In the genomic region with DNA sequence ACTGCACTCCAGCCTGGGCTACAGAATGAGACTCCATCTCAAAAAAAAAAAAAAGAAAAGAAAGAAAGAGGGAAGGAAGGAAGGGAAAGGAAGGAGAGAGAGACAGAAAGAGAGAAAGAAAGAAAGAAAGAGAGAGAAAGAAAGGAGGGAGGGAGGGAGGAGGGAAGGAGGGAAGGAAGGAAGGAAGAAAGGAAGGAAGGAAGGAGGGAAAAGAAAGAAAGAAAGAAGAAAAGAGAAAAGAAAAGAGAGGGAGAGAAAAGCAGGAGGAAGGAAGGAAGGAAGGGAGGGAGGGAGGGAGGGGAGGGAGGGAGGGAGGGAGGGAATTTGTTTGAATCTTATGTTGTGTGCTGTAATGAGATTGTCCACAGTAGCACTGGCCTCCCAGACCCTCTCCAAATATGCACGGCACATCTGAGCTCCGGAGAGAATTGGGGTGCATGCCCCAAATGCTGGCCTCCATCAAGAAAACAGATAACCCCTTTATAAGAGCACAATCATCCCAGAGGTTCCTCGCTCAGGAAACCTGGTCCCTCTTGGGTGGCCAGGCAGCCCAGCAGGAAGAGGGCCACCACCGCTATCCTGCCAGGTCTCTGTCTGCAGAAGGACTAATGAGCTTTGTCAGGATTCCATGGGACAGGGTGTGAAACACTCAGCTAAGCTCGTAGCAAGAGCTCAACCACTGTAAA, we compare ENCODE assay signal across 10 cellular contexts. TPM values are rescaled to one million over a fixed set of nuclear protein-coding genes. Genes with fewer than 3 reads are reported as not detected.
DNase-seq lines count a peak whose midpoint lies in the region; ATAC-seq lines count a peak whose summit lies in the region.
"Had no signal": no experiment of that assay in that cellular context is flagged by ENCODE, and none has a peak within 500 bp of the region (broad histone marks: within the 10 kb centered on the region; RNA-seq: fewer than 3 reads in every experiment).

No MANE protein-coding gene starts in this region.

- peak overlapping the region; percentile 78 for H3K27ac ChIP-seq in epithelial cell of prostate
- H3K27ac ChIP-seq: tibial artery had no signal

- DNase-seq in activated T-cell treated with anti-CD3 and anti-CD28 coated beads, Interleukin-2, amount 50 U/mL, for 72 hours = no peak
- no peak for DNase-seq in activated T-cell treated with anti-CD3 and anti-CD28 coated beads, Interleukin-2, amount 50 U/mL, for 48 hours
- DNase-seq in T-helper 17 cell (no peak), epithelial cell of prostate (ENCODE audit: low read depth, low spot score) (no peak), NCI-H446 treated with DMSO at 0.1 percent for 48 hours (lab: John Stamatoyannopoulos, UW) (no peak), ecto neural progenitor cell (ENCODE audit: low spot score) (no peak)
- DNase-seq in stimulated activated naive CD8-positive, alpha-beta T cell treated with anti-CD3 and anti-CD28 coated beads, Interleukin-15, amount 100 ng/mL, for 72 hours = no peak
- DNase-seq: tibial artery had no signal

- ATAC-seq in activated T-cell treated with anti-CD3 and anti-CD28 coated beads, Interleukin-2, amount 50 U/mL, for 72 hours (replicated peaks in 1 of 2) = no peak
- ATAC-seq in T-helper 17 cell = no peak
- no peak for ATAC-seq in stimulated activated naive CD8-positive, alpha-beta T cell treated with anti-CD3 and anti-CD28 coated beads, Interleukin-15, amount 100 ng/mL, for 72 hours
- ATAC-seq in GM18868 (IDR thresholded peaks at IDR 0.05; ENCODE audit: unreplicated experiment) = no peak

- H3K36me3 Mint-ChIP-seq in activated T-cell treated with anti-CD3 and anti-CD28 coated beads, Interleukin-2, amount 50 U/mL, for 72 hours (ENCODE audit: insufficient read depth in 2 of 2) = peaks cover 5 to 6% of the 10 kb centered on the region in 2 donors
- no peaks in the 10 kb centered on the region for H3K36me3 Mint-ChIP-seq in T-helper 17 cell (ENCODE audit: low read depth)

- no peaks in the 10 kb centered on the region for H3K27me3 Mint-ChIP-seq in activated T-cell treated with anti-CD3 and anti-CD28 coated beads, Interleukin-2, amount 50 U/mL, for 72 hours (ENCODE audit: low read depth)
- no peaks in the 10 kb centered on the region for H3K27me3 Mint-ChIP-seq in T-helper 17 cell
- H3K27me3 Mint-ChIP-seq in stimulated activated naive CD8-positive, alpha-beta T cell treated with anti-CD3 and anti-CD28 coated beads, Interleukin-15, amount 100 ng/mL, for 72 hours = no peaks in the 10 kb centered on the region

- peaks cover 65% of the 10 kb centered on the region for H3K4me1 Mint-ChIP-seq in activated T-cell treated with anti-CD3 and anti-CD28 coated beads, Interleukin-2, amount 50 U/mL, for 72 hours (ENCODE audit: low read depth)
- H3K4me1 Mint-ChIP-seq in T-helper 17 cell = peaks cover 31% of the 10 kb centered on the region
- peaks cover 76% of the 10 kb centered on the region for H3K4me1 Mint-ChIP-seq in stimulated activated naive CD8-positive, alpha-beta T cell treated with anti-CD3 and anti-CD28 coated beads, Interleukin-15, amount 100 ng/mL, for 72 hours

- H3K27ac Mint-ChIP-seq in activated T-cell treated with anti-CD3 and anti-CD28 coated beads, Interleukin-2, amount 50 U/mL, for 72 hours = peak overlapping the region; percentile 99
- peak overlapping the region; percentile 99 for H3K27ac Mint-ChIP-seq in T-helper 17 cell
- H3K27ac Mint-ChIP-seq in stimulated activated naive CD8-positive, alpha-beta T cell treated with anti-CD3 and anti-CD28 coated beads, Interleukin-15, amount 100 ng/mL, for 72 hours = peak overlapping the region; percentile 94 to 95

- peaks cover 3 to 4% of the 10 kb centered on the region in 2 donors for H3K9me3 Mint-ChIP-seq in activated T-cell treated with anti-CD3 and anti-CD28 coated beads, Interleukin-2, amount 50 U/mL, for 72 hours
- peaks cover 7 to 9% of the 10 kb centered on the region in 2 donors for H3K9me3 Mint-ChIP-seq in stimulated activated naive CD8-positive, alpha-beta T cell treated with anti-CD3 and anti-CD28 coated beads, Interleukin-15, amount 100 ng/mL, for 72 hours

- no peaks in the 10 kb centered on the region for H3K9me3 ChIP-seq in T-helper 17 cell (ENCODE audit: control insufficient read depth, low read length, poor library complexity, severe bottlenecking)
- H3K9me3 ChIP-seq: tibial artery had no signal

- peak overlapping the region; percentile 74 to 89 for H3K4me3 Mint-ChIP-seq in activated T-cell treated with anti-CD3 and anti-CD28 coated beads, Interleukin-2, amount 50 U/mL, for 72 hours
- H3K4me3 Mint-ChIP-seq in T-helper 17 cell = peak overlapping the region; percentile 90
- H3K4me3 Mint-ChIP-seq in stimulated activated naive CD8-positive, alpha-beta T cell treated with anti-CD3 and anti-CD28 coated beads, Interleukin-15, amount 100 ng/mL, for 72 hours = peak overlapping the region; percentile 79 to 83

RNA-seq across cellular contexts. Expression of a gene that starts 8.8 kb away (rescaled TPM):
- 1,000 to 10,000 TPM; 2,404 to 2,458 TPM for total RNA-seq in activated T-cell treated with anti-CD3 and anti-CD28 coated beads, Interleukin-2, amount 50 U/mL, for 72 hours
- total RNA-seq in T-helper 17 cell = 1,000 to 10,000 TPM; 2,426 to 2,697 TPM

RNA-seq across cellular contexts. Expression of a gene that starts 32.2 kb away (rescaled TPM):
- total RNA-seq in activated T-cell treated with anti-CD3 and anti-CD28 coated beads, Interleukin-2, amount 50 U/mL, for 72 hours = not detected
- total RNA-seq in T-helper 17 cell = not detected
- total RNA-seq: smooth muscle cell had no signal

RNA-seq across cellular contexts. Expression of a gene that starts 54.6 kb away (rescaled TPM):
- under 1 TPM; 0.17 to 0.21 TPM for total RNA-seq in activated T-cell treated with anti-CD3 and anti-CD28 coated beads, Interleukin-2, amount 50 U/mL, for 72 hours
- 1 to 10 TPM in 1 of 2 donors, under 1 TPM in 1; 0.15 to 1.3 TPM for total RNA-seq in T-helper 17 cell

RNA-seq across cellular contexts. Expression of a gene that starts 55.5 kb away (rescaled TPM):
- total RNA-seq in activated T-cell treated with anti-CD3 and anti-CD28 coated beads, Interleukin-2, amount 50 U/mL, for 72 hours = under 1 TPM in 1 of 2 donors, not detected in 1; 0.63 TPM
- total RNA-seq in T-helper 17 cell = not detected
